1 cellular context compared by ENCODE assay signal in genomic region chr19:53365899-53366493, GRCh38.
A peak's percentile ranks its signal among the peaks of the same experiment; 100 is the strongest.
TF ChIP-seq lines count a peak whose summit lies in the region.

No MANE protein-coding gene starts in this region.

TF ChIP-seq in HepG2, 621 proteins besides CTCF, POLR2A, EP300 and RAD21 (continued from another document):
- no peak for TF ChIP-seq SRSF4 (IDR thresholded peaks at IDR 0.05; ENCODE audit: low read depth, low read length, poor library complexity, severe bottlenecking)
- no peak for TF ChIP-seq PATZ1 (CRISPR knock-in tag; IDR thresholded peaks at IDR 0.05)
- TF ChIP-seq HNF4A (CRISPR knock-in tag; IDR thresholded peaks at IDR 0.05): no peak
- TF ChIP-seq GLMP (CRISPR knock-in tag; IDR thresholded peaks at IDR 0.05; ENCODE audit: borderline replicate concordance): no peak
- no peak for TF ChIP-seq HCFC1 (IDR thresholded peaks at IDR 0.05; ENCODE audit: low read depth, low read length)
- peak; percentile 45 for TF ChIP-seq ZNF687 (CRISPR knock-in tag; IDR thresholded peaks at IDR 0.05)
- peak; percentile 9 for TF ChIP-seq SAP130 (CRISPR knock-in tag; IDR thresholded peaks at IDR 0.05; ENCODE audit: low read depth)
- TF ChIP-seq TBP (CRISPR knock-in tag; IDR thresholded peaks at IDR 0.05): no peak
- no peak for TF ChIP-seq ZNF414 (CRISPR knock-in tag; IDR thresholded peaks at IDR 0.05)
- 0 out of 2 replicates have a peak, but pooled peaks have one; percentile 25 for TF ChIP-seq TFDP2 (CRISPR knock-in tag; IDR thresholded peaks at IDR 0.05)
- TF ChIP-seq ZNF616 (CRISPR knock-in tag; IDR thresholded peaks at IDR 0.05; ENCODE audit: low read depth): no peak
- no peak for TF ChIP-seq SNRNP70 (IDR thresholded peaks at IDR 0.05; ENCODE audit: low read depth, low read length)
- TF ChIP-seq ZSCAN20 (CRISPR knock-in tag; IDR thresholded peaks at IDR 0.05; ENCODE audit: borderline replicate concordance): no peak
- TF ChIP-seq GABPB1 (CRISPR knock-in tag; IDR thresholded peaks at IDR 0.05): peak; percentile 7; the same call in 1 of the 2 replicates
